Comparison of ENCODE assay signal across 24 cellular contexts in the genomic region with DNA sequence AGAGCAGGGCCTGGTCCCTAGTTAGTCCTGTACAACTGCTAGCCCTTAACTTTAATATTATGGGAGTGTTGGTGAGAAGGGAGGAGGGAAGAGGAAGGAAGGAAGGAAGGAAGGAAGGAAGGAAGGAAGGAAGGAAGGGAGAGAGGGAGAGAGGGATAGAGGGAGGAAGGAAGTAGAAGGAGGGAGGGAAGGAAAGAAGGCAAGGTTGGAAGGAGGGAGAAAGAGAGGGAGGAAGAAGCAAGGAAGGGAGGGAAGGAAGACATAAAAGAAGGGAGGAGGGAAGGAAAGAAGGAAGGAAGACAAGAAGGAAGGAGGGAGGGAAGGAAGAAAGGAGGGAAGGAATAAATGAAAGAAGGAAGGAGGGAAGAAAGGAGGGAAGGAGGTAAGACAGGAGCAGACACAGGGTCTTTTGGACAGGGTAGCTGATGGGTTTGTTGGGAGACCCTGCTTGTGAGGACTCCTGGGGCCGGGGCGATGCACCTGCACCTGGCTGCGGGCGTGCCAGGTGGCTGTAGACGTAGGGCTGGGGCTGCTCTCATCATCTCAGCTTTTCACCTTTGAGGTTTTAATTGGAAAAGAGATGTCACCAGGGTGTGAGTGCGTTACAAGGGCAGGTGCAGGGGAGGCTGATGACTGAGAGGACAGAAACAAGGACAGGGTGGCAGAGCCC. TPM values are rescaled to one million over a fixed set of nuclear protein-coding genes. Genes with fewer than 3 reads are reported as not detected.
"Had no signal": no experiment of that assay in that cellular context is flagged by ENCODE, and none has a peak within 500 bp of the region (broad histone marks: within the 10 kb centered on the region; RNA-seq: fewer than 3 reads in every experiment).

No MANE protein-coding gene starts in this region.

- H3K4me3 ChIP-seq: adrenal gland, ascending aorta, smooth muscle cell, stomach, suprapubic skin, tibial nerve had no signal

- H3K27me3 ChIP-seq: ascending aorta had no signal

- H2AFZ ChIP-seq: parathyroid adenoma had no signal

- H3K36me3 ChIP-seq: adrenal gland, ascending aorta, brain microvascular endothelial cell, stomach, suprapubic skin, tibial nerve had no signal

- H3K9ac ChIP-seq: parathyroid adenoma had no signal

- FAIRE-seq: keratinocyte had no signal

- H3K4me2 ChIP-seq: smooth muscle cell had no signal

- H3K4me1 ChIP-seq: adrenal gland, ascending aorta, parathyroid adenoma, stomach, suprapubic skin, tibial nerve had no signal

- DNase-seq: activated CD4-positive, alpha-beta T cell treated with anti-CD3 and anti-CD28 coated beads for 1 hour; activated gamma-delta T cell treated with Interleukin-2 at 50 U/mL for 16 hours; activated T-cell treated with anti-CD3 and anti-CD28 coated beads, Interleukin-2, amount 50 U/mL, for 1 hour; adrenal gland; brain microvascular endothelial cell; central memory CD4-positive, alpha-beta T cell; dermis blood vessel endothelial cell; effector CD8-positive, alpha-beta T cell; erythroblast; foreskin fibroblast; left colon; stimulated activated CD4-positive, alpha-beta T cell treated with anti-CD3 and anti-CD28 coated beads, Interleukin-15, amount 100 ng/mL, for 24 hours; stomach had no signal

- H3K9me3 ChIP-seq: adrenal gland, ascending aorta, stomach, suprapubic skin had no signal

- H3K79me2 ChIP-seq: parathyroid adenoma had no signal

- H3K27ac ChIP-seq: adrenal gland, ascending aorta, brain microvascular endothelial cell, parathyroid adenoma, stomach, suprapubic skin, tibial nerve, VCaP had no signal

- ATAC-seq: left colon; sciatic nerve; stimulated activated memory B cell treated with anti-CD40 and anti-IgM and Interleukin-4, amounts not matched to agents 10 μg/mL and 1 μg/mL and 100 μg/mL, for 72 hours had no signal

RNA-seq across cellular contexts. Expression of gene POMC, which starts 5.9 kb away (rescaled TPM):
- total RNA-seq: myocyte, smooth muscle cell had no signal
- polyA plus RNA-seq: fibroblast of lung, keratinocyte, smooth muscle cell had no signal
